In the genomic region with DNA sequence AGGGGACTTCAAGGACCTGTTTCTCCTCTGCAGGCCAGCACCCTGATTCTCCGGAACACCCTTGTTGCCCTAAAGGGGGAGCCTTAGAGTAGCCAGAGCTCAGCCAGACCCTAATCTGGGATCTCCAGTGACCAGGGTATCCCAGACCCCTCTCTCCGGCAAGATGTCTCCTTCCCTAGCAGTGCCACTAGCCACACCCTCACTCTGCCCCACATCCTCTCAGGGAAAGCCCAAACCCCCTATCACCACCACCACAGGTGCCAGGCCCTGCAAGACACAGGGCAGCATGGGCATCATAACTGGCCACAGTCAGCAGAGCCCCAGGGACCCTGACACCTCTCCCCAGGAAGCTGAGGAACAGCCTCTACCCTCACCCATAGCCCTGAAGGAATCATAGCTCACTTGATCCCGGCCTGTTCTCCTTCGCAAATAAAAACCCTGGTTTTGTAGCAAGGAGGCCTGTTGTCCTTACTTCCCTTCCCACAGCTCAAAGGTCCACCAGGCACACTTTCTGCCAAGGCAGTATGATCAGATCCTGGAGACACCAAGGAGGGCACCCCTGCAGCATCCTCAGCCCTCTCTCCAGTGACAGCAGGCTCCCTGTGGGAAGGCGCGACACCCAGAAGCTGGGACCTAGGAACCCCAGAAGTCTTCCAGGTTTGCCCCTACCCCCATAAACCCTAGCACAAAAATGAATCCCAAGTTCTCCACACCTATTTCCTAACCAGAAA, we compare ENCODE assay signal across 11 cellular contexts. TPM values are rescaled to one million over a fixed set of nuclear protein-coding genes. Genes with fewer than 3 reads are reported as not detected.
A peak's percentile ranks its signal among the peaks of the same experiment; 100 is the strongest.
DNase-seq lines count a peak whose midpoint lies in the region; ATAC-seq and TF ChIP-seq lines count a peak whose summit lies in the region.
"Had no signal": no experiment of that assay in that cellular context is flagged by ENCODE, and none has a peak within 500 bp of the region (broad histone marks: within the 10 kb centered on the region; RNA-seq: fewer than 3 reads in every experiment).

No MANE protein-coding gene starts in this region.

- ATAC-seq in DND-41 (ENCODE audit: insufficient read depth, low read depth): no peak
- ATAC-seq in naive thymus-derived CD4-positive, alpha-beta T cell: no peak
- ATAC-seq in GM18511 (IDR thresholded peaks at IDR 0.05; ENCODE audit: unreplicated experiment): no peak
- ATAC-seq in upper lobe of left lung (ENCODE audit: low FRiP score in 2 of 2): no peak
- ATAC-seq: psoas muscle had no signal

- peaks cover 41% of the 10 kb centered on the region for H3K79me2 ChIP-seq in DND-41 (ENCODE audit: insufficient read depth, low read length)
- peaks cover 49% of the 10 kb centered on the region for H3K79me2 ChIP-seq in GM23248 (ENCODE audit: insufficient read depth)

- no peak overlapping the region for H3K4me2 ChIP-seq in DND-41 (ENCODE audit: insufficient read depth, low read length)
- H3K4me2 ChIP-seq in GM23248 (ENCODE audit: unreplicated experiment): no peak overlapping the region

- CTCF ChIA-PET in naive thymus-derived CD4-positive, alpha-beta T cell (lab: Charles Lee): interaction anchor here (1.2 kb wide), 1 partner anchor 30 kb away, joined by 4 read pairs; no protein-coding TSS in a partner anchor

- no peak overlapping the region for H3K9ac ChIP-seq in DND-41 (ENCODE audit: low read depth, low read length)
- peak overlapping the region; percentile 16; the same call in 1 of the 2 replicates for H3K9ac ChIP-seq in GM23248

- H3K36me3 ChIP-seq in DND-41 (ENCODE audit: insufficient read depth, low read length) (peaks cover 63% of the 10 kb centered on the region), GM23248 (ENCODE audit: low read depth) (peaks cover 44% of the 10 kb centered on the region), upper lobe of left lung (peaks cover 19 to 62% (median 52%) of the 10 kb centered on the region in 4 donors)
- H3K36me3 ChIP-seq in naive thymus-derived CD4-positive, alpha-beta T cell (ENCODE audit: control insufficient read depth in 2 of 3, insufficient read depth in 3 of 3, low read length in 3 of 3): peaks cover 27 to 66% (median 35%) of the 10 kb centered on the region in 3 experiments

- TF ChIP-seq POLR2A in upper lobe of left lung (IDR thresholded peaks at IDR 0.05): no peak

- H3K9me3 ChIP-seq in DND-41 (ENCODE audit: insufficient read depth, low read length, severe bottlenecking) (no peaks in the 10 kb centered on the region), GM23248 (ENCODE audit: low read depth) (no peaks in the 10 kb centered on the region), upper lobe of left lung (peaks cover 0 to 7% (median 0%) of the 10 kb centered on the region in 4 donors)
- H3K9me3 ChIP-seq in naive thymus-derived CD4-positive, alpha-beta T cell (ENCODE audit: control insufficient read depth in 2 of 3, low read length in 3 of 3): peaks cover 0 to 8% (median 0%) of the 10 kb centered on the region in 3 experiments

- peaks cover 33 to 45% (median 42%) of the 10 kb centered on the region in 7 donors for H3K4me1 Mint-ChIP-seq in naive thymus-derived CD4-positive, alpha-beta T cell

- H3K27ac ChIP-seq in DND-41 (ENCODE audit: low read length) (no peak overlapping the region), GM23248 (no peak overlapping the region), upper lobe of left lung (peak overlapping the region in 1 of 4 donors; percentile 14)
- H3K27ac ChIP-seq in naive thymus-derived CD4-positive, alpha-beta T cell (ENCODE audit: low read depth, low read length): no peak overlapping the region
- H3K27ac ChIP-seq: psoas muscle had no signal

- no peak overlapping the region for H2AFZ ChIP-seq in DND-41 (ENCODE audit: low read depth, low read length)
- no peak overlapping the region for H2AFZ ChIP-seq in GM23248

- peaks cover 69% of the 10 kb centered on the region for H4K20me1 ChIP-seq in DND-41 (ENCODE audit: insufficient read depth, low read length)
- H4K20me1 ChIP-seq in GM23248 (ENCODE audit: insufficient read depth): peaks cover 23% of the 10 kb centered on the region; the same call in 1 of the 2 replicates

- WGBS in GM23248 (ENCODE audit: low coverage in 1 of 2, low lambda C conversion rate in 2 of 2, missing lambda C conversion rate in 2 of 2), 2 experiments: 81% methylated on average over 6 of the region's 6 CpGs
- 88 to 95% methylated on average over 4 to 6 of the region's 6 CpGs for WGBS in upper lobe of left lung, 2 donors

- in situ Hi-C loops in GM23248 (cut with MboI): no loop called here
- in situ Hi-C loops in astrocyte of the spinal cord (cut with HindIII; ENCODE audit: low sequenced_read_pairs): no loop called here
- in situ Hi-C loops in GM13977 (cut with MboI; ENCODE audit: low pct_unique_long_range_greater_than_20kb, low sequenced_read_pairs, unreplicated experiment): no loop called here

- H3K27ac Mint-ChIP-seq in naive thymus-derived CD4-positive, alpha-beta T cell: peak overlapping the region in 6 of 9 donors; percentile 17 to 81 (median 50)

- no peak for TF ChIP-seq EP300 in upper lobe of left lung (IDR thresholded peaks at IDR 0.05)

- POLR2A ChIA-PET in naive thymus-derived CD4-positive, alpha-beta T cell (lab: Charles Lee): interaction anchor here (0.6 to 1.1 kb wide), 4 partner anchors 15 to 356 kb away, joined by 3 read pairs; no protein-coding TSS in a partner anchor

- no peaks in the 10 kb centered on the region for H3K27me3 ChIP-seq in DND-41 (ENCODE audit: insufficient read depth, low read length, poor library complexity)
- no peaks in the 10 kb centered on the region for H3K27me3 ChIP-seq in GM23248 (replicated peaks; ENCODE audit: insufficient read depth)
- no peaks in the 10 kb centered on the region for H3K27me3 ChIP-seq in naive thymus-derived CD4-positive, alpha-beta T cell (ENCODE audit: control insufficient read depth in 2 of 2, insufficient read depth in 2 of 2, low read length in 2 of 2)
- H3K27me3 ChIP-seq in upper lobe of left lung: no peaks in the 10 kb centered on the region
- H3K27me3 ChIP-seq: dorsolateral prefrontal cortex had no signal

- DNase-seq in DND-41 (peak; percentile 18), GM23248 (no peak), astrocyte of the spinal cord (ENCODE audit: low read depth, low spot score) (no peak), GM13977 (ENCODE audit: low spot score) (no peak), upper lobe of left lung (no peak), iPS-NIHi7 (ENCODE audit: extremely low spot score) (no peak)
- no peak for DNase-seq in naive thymus-derived CD4-positive, alpha-beta T cell
- DNase-seq: dorsolateral prefrontal cortex, NCI-H1092, psoas muscle had no signal

- no peak overlapping the region for H3K4me3 ChIP-seq in DND-41 (ENCODE audit: low read depth in 1 of 2, low read length in 2 of 2)
- H3K4me3 ChIP-seq in GM23248: no peak overlapping the region
- H3K4me3 ChIP-seq in astrocyte of the spinal cord (ENCODE audit: low read depth, low read length): no peak overlapping the region
- no peak overlapping the region for H3K4me3 ChIP-seq in naive thymus-derived CD4-positive, alpha-beta T cell (ENCODE audit: low read length)
- H3K4me3 ChIP-seq in upper lobe of left lung: no peak overlapping the region
- H3K4me3 ChIP-seq: dorsolateral prefrontal cortex, psoas muscle had no signal

- peaks cover 0 to 11% (median 0%) of the 10 kb centered on the region in 11 donors for H3K9me3 Mint-ChIP-seq in naive thymus-derived CD4-positive, alpha-beta T cell

- H3K27me3 Mint-ChIP-seq in naive thymus-derived CD4-positive, alpha-beta T cell: no peaks in the 10 kb centered on the region

- peaks cover 62% of the 10 kb centered on the region for H3F3A ChIP-seq in GM23248 (ENCODE audit: insufficient read depth)

- H3K4me3 Mint-ChIP-seq in naive thymus-derived CD4-positive, alpha-beta T cell: peak overlapping the region in 1 of 10 donors; percentile 76

- TF ChIP-seq CTCF in DND-41 (IDR thresholded peaks at IDR 0.05; ENCODE audit: borderline replicate concordance, extremely low read depth, low read length, poor library complexity, severe bottlenecking): peak; percentile 30
- TF ChIP-seq CTCF in astrocyte of the spinal cord (IDR thresholded peaks at IDR 0.05; ENCODE audit: low read depth, low read length): peak; percentile 6
- TF ChIP-seq CTCF in GM13977 (IDR thresholded peaks at IDR 0.05; ENCODE audit: extremely low read depth, insufficient read depth, missing control alignments): no peak
- TF ChIP-seq CTCF in upper lobe of left lung (IDR thresholded peaks at IDR 0.05): no peak

- H3K9me2 ChIP-seq in GM23248 (ENCODE audit: insufficient read depth): no peaks in the 10 kb centered on the region

- H3K36me3 Mint-ChIP-seq in naive thymus-derived CD4-positive, alpha-beta T cell: peaks cover 7 to 57% (median 37%) of the 10 kb centered on the region in 5 donors

- H3K4me1 ChIP-seq in DND-41 (ENCODE audit: insufficient read depth, low read length): peaks cover 20% of the 10 kb centered on the region
- H3K4me1 ChIP-seq in GM23248 (ENCODE audit: insufficient read depth): peaks cover 5% of the 10 kb centered on the region; the same call in 1 of the 2 replicates
- peaks cover 16 to 25% of the 10 kb centered on the region in 2 donors for H3K4me1 ChIP-seq in naive thymus-derived CD4-positive, alpha-beta T cell (ENCODE audit: control insufficient read depth in 2 of 2, insufficient read depth in 2 of 2, low read length in 2 of 2)
- peaks cover 18 to 34% (median 19%) of the 10 kb centered on the region in 4 donors for H3K4me1 ChIP-seq in upper lobe of left lung

- intact Hi-C loops in naive thymus-derived CD4-positive, alpha-beta T cell (cut with micrococcal nuclease): loop anchor here in 1 of 2 donors (10.0 kb wide), 1 partner anchor 309 kb away; no protein-coding TSS in a partner anchor

RNA-seq across cellular contexts. Expression of a gene that starts 4.6 kb away (rescaled TPM):
- 1,045 and 1,312 TPM in 2 replicates for total RNA-seq in GM23248 (2014; rRNA removed; shearing (Covaris generic))
- polyA plus RNA-seq in GM23248 (2016; fragmentation: Nextera tagmentation; extraction: Ambion mirVana): 2,650 and 2,758 TPM in 2 replicates
- total RNA-seq in naive thymus-derived CD4-positive, alpha-beta T cell: 1,000 to 10,000 TPM in 1 of 5 experiments, 100 to 1,000 TPM in 4; 403 to 1,550 (median 533) TPM
- polyA plus RNA-seq in naive thymus-derived CD4-positive, alpha-beta T cell: 1,000 to 10,000 TPM; 2,039 to 2,314 TPM
- total RNA-seq in upper lobe of left lung: 100 to 1,000 TPM; 358 to 813 (median 768) TPM

RNA-seq across cellular contexts. Expression of a gene that starts 6.8 kb away (rescaled TPM):
- 49.6 and 56.0 TPM in 2 replicates for total RNA-seq in GM23248 (2014; rRNA removed; shearing (Covaris generic))
- polyA plus RNA-seq in GM23248 (2016; fragmentation: Nextera tagmentation; extraction: Ambion mirVana): 39.4 and 42.0 TPM in 2 replicates
- total RNA-seq in naive thymus-derived CD4-positive, alpha-beta T cell: 100 to 1,000 TPM in 2 of 5 experiments, 10 to 100 TPM in 3; 51.8 to 117 (median 97.7) TPM
- polyA plus RNA-seq in naive thymus-derived CD4-positive, alpha-beta T cell: 10 to 100 TPM; 18.3 to 33.0 TPM
- total RNA-seq in upper lobe of left lung: 100 to 1,000 TPM in 1 of 6 donors, 10 to 100 TPM in 5; 41.5 to 182 (median 53.3) TPM

RNA-seq across cellular contexts. Expression of a gene that starts 19.2 kb away (rescaled TPM):
- total RNA-seq in GM23248 (2014; rRNA removed; shearing (Covaris generic)): 308 and 328 TPM in 2 replicates
- 520 and 545 TPM in 2 replicates for polyA plus RNA-seq in GM23248 (2016; fragmentation: Nextera tagmentation; extraction: Ambion mirVana)
- total RNA-seq in naive thymus-derived CD4-positive, alpha-beta T cell: 10 to 100 TPM in 3 of 5 experiments, 1 to 10 TPM in 2; 5.9 to 16.0 (median 12.7) TPM
- under 1 TPM; 0.40 to 0.60 TPM for polyA plus RNA-seq in naive thymus-derived CD4-positive, alpha-beta T cell
- total RNA-seq in upper lobe of left lung: 10 to 100 TPM; 28.8 to 79.6 (median 65.3) TPM

RNA-seq across cellular contexts. Expression of a gene that starts 19.7 kb away (rescaled TPM):
- not detected in 2 replicates for total RNA-seq in GM23248 (2014; rRNA removed; shearing (Covaris generic))
- 0.51 and 0.98 TPM in 2 replicates for polyA plus RNA-seq in GM23248 (2016; fragmentation: Nextera tagmentation; extraction: Ambion mirVana)
- 1 to 10 TPM in 3 of 5 experiments, under 1 TPM in 2; 0.81 to 2.0 (median 1.1) TPM for total RNA-seq in naive thymus-derived CD4-positive, alpha-beta T cell
- polyA plus RNA-seq in naive thymus-derived CD4-positive, alpha-beta T cell: under 1 TPM; 0.38 to 0.60 TPM
- total RNA-seq in upper lobe of left lung: under 1 TPM in 2 of 6 donors, not detected in 4; 0.37 to 0.69 TPM
- total RNA-seq: psoas muscle had no signal

RNA-seq across cellular contexts. Expression of a gene that starts 26.2 kb away (rescaled TPM):
- 1.1 TPM in 1 of 2 replicates, not detected in the other for total RNA-seq in GM23248 (2014; rRNA removed; shearing (Covaris generic))
- polyA plus RNA-seq in GM23248 (2016; fragmentation: Nextera tagmentation; extraction: Ambion mirVana): 0.23 and 0.51 TPM in 2 replicates
- 100 to 1,000 TPM in 1 of 5 experiments, 10 to 100 TPM in 4; 24.9 to 148 (median 29.3) TPM for total RNA-seq in naive thymus-derived CD4-positive, alpha-beta T cell
- 10 to 100 TPM; 31.7 to 58.7 TPM for polyA plus RNA-seq in naive thymus-derived CD4-positive, alpha-beta T cell
- 10 to 100 TPM in 3 of 6 donors, 1 to 10 TPM in 3; 2.1 to 20.7 (median 11.4) TPM for total RNA-seq in upper lobe of left lung

Comparison
In these comparisons a context has a peak if more than half of its experiments do, and no peak if none do; other contexts are left out.
1. CTCF ChIP-seq: peak in DND-41 (single experiment) and astrocyte of the spinal cord (single experiment); none in GM13977 (single experiment) and upper lobe of left lung (0 of 6).